Comparison of ENCODE assay signal across 23 cellular contexts in genomic region chr20:37011147-37011546, GRCh38. TPM values are rescaled to one million over a fixed set of nuclear protein-coding genes. Genes with fewer than 3 reads are reported as not detected.
DNase-seq lines count a peak whose midpoint lies in the region; ATAC-seq and TF ChIP-seq lines count a peak whose summit lies in the region.
"Had no signal": no experiment of that assay in that cellular context is flagged by ENCODE, and none has a peak within 500 bp of the region (broad histone marks: within the 10 kb centered on the region; RNA-seq: fewer than 3 reads in every experiment).

No MANE protein-coding gene starts in this region.

- TF ChIP-seq CTCF in activated CD8-positive, alpha-beta T cell treated with anti-CD3 and anti-CD28 coated beads for 36 hours (IDR thresholded peaks at IDR 0.05) = no peak
- TF ChIP-seq CTCF in CD4-positive, alpha-beta T cell (IDR thresholded peaks at IDR 0.05) = no peak

- H3K36me3 Mint-ChIP-seq in activated CD8-positive, alpha-beta T cell treated with anti-CD3 and anti-CD28 coated beads, Interleukin-2, amount 10 ng/mL, durations not matched to agents 7 days and 5 days (ENCODE audit: low read depth) = peaks cover 45% of the 10 kb centered on the region
- peaks cover 35% of the 10 kb centered on the region for H3K36me3 Mint-ChIP-seq in activated CD8-positive, alpha-beta T cell treated with anti-CD3 and anti-CD28 coated beads for 36 hours (ENCODE audit: low read depth)
- peaks cover 36% of the 10 kb centered on the region for H3K36me3 Mint-ChIP-seq in CD4-positive, alpha-beta T cell (ENCODE audit: low read depth)
- H3K36me3 Mint-ChIP-seq in activated CD4-positive, alpha-beta memory T cell treated with anti-CD3 and anti-CD28 coated beads for 36 hours = peaks cover 24% of the 10 kb centered on the region
- H3K36me3 Mint-ChIP-seq in T-helper 2 cell treated with Interferon-gamma antibody and Interleukin-4, amounts not matched to agents 5 μg/mL and 100 μg/mL, for 36 hours (ENCODE audit: low read depth) = peaks cover 40% of the 10 kb centered on the region

- peaks cover 38% of the 10 kb centered on the region for H3K4me1 Mint-ChIP-seq in activated CD8-positive, alpha-beta T cell treated with anti-CD3 and anti-CD28 coated beads, Interleukin-2, amount 10 ng/mL, durations not matched to agents 7 days and 5 days (ENCODE audit: low read depth)
- H3K4me1 Mint-ChIP-seq in activated CD8-positive, alpha-beta T cell treated with anti-CD3 and anti-CD28 coated beads for 36 hours (ENCODE audit: low read depth) = peaks cover 23% of the 10 kb centered on the region
- H3K4me1 Mint-ChIP-seq in CD4-positive, alpha-beta T cell (ENCODE audit: low read depth) = peaks cover 44% of the 10 kb centered on the region
- H3K4me1 Mint-ChIP-seq in activated CD4-positive, alpha-beta memory T cell treated with anti-CD3 and anti-CD28 coated beads for 36 hours (ENCODE audit: low read depth) = peaks cover 33% of the 10 kb centered on the region
- peaks cover 25% of the 10 kb centered on the region for H3K4me1 Mint-ChIP-seq in T-helper 2 cell treated with Interferon-gamma antibody and Interleukin-4, amounts not matched to agents 5 μg/mL and 100 μg/mL, for 36 hours (ENCODE audit: low read depth)

- intact Hi-C loops in activated CD8-positive, alpha-beta T cell treated with anti-CD3 and anti-CD28 coated beads for 36 hours (cut with micrococcal nuclease) = no loop called here
- intact Hi-C loops in CD4-positive, alpha-beta T cell (cut with DNase I, micrococcal nuclease) = no loop called here
- intact Hi-C loops in activated CD4-positive, alpha-beta memory T cell treated with anti-CD3 and anti-CD28 coated beads for 36 hours (cut with micrococcal nuclease) = loop anchor here (10.0 kb wide), 1 partner anchor 164 kb away; the partner anchor contains the start of genes MROH8 and RPN2

- no peaks in the 10 kb centered on the region for H3K9me3 Mint-ChIP-seq in activated CD8-positive, alpha-beta T cell treated with anti-CD3 and anti-CD28 coated beads, Interleukin-2, amount 10 ng/mL, durations not matched to agents 7 days and 5 days (ENCODE audit: insufficient read depth)
- no peaks in the 10 kb centered on the region for H3K9me3 Mint-ChIP-seq in activated CD8-positive, alpha-beta T cell treated with anti-CD3 and anti-CD28 coated beads for 36 hours
- no peaks in the 10 kb centered on the region for H3K9me3 Mint-ChIP-seq in CD4-positive, alpha-beta T cell
- no peaks in the 10 kb centered on the region for H3K9me3 Mint-ChIP-seq in activated CD4-positive, alpha-beta memory T cell treated with anti-CD3 and anti-CD28 coated beads for 36 hours
- H3K9me3 Mint-ChIP-seq in T-helper 2 cell treated with Interferon-gamma antibody and Interleukin-4, amounts not matched to agents 5 μg/mL and 100 μg/mL, for 36 hours = no peaks in the 10 kb centered on the region

- no peaks in the 10 kb centered on the region for H3K9me3 ChIP-seq in CD4-positive, alpha-beta T cell (ENCODE audit: control insufficient read depth, low read length)
- H3K9me3 ChIP-seq: Caco-2 had no signal

- H3K27me3 ChIP-seq in CD4-positive, alpha-beta T cell (ENCODE audit: control insufficient read depth, insufficient read depth, low read length) = no peaks in the 10 kb centered on the region

- CTCF ChIA-PET in activated CD8-positive, alpha-beta T cell treated with anti-CD3 and anti-CD28 coated beads, Interleukin-2, amount 10 ng/mL, durations not matched to agents 7 days and 5 days (lab: Charles Lee) = interaction anchor here (0.6 kb wide), 1 partner anchor 13 kb away, joined by 3 read pairs; no protein-coding TSS in a partner anchor
- CTCF ChIA-PET in activated CD8-positive, alpha-beta T cell treated with anti-CD3 and anti-CD28 coated beads for 36 hours (lab: Charles Lee) = no interaction called here
- CTCF ChIA-PET in CD4-positive, alpha-beta T cell (lab: Charles Lee) = interaction anchor here (1.4 kb wide), 1 partner anchor 71 kb away, joined by 4 read pairs; no protein-coding TSS in a partner anchor
- CTCF ChIA-PET in activated CD4-positive, alpha-beta memory T cell treated with anti-CD3 and anti-CD28 coated beads for 36 hours (lab: Charles Lee) = interaction anchor here (0.6 kb wide), 1 partner anchor 202 kb away, joined by 3 read pairs; no protein-coding TSS in a partner anchor

- POLR2A ChIA-PET in activated CD8-positive, alpha-beta T cell treated with anti-CD3 and anti-CD28 coated beads, Interleukin-2, amount 10 ng/mL, durations not matched to agents 7 days and 5 days (lab: Charles Lee) = interaction anchor here (0.6 kb wide), 1 partner anchor 84 kb away, joined by 4 read pairs; the partner anchor contains the start of gene RBL1
- POLR2A ChIA-PET in activated CD8-positive, alpha-beta T cell treated with anti-CD3 and anti-CD28 coated beads for 36 hours (lab: Charles Lee) = interaction anchor here (0.9 kb wide), 1 partner anchor 9 kb away, joined by 3 read pairs; no protein-coding TSS in a partner anchor
- POLR2A ChIA-PET in CD4-positive, alpha-beta T cell (lab: Charles Lee) = no interaction called here
- POLR2A ChIA-PET in activated CD4-positive, alpha-beta memory T cell treated with anti-CD3 and anti-CD28 coated beads for 36 hours (lab: Charles Lee) = no interaction called here

- no peak for ATAC-seq in activated CD8-positive, alpha-beta T cell treated with anti-CD3 and anti-CD28 coated beads, Interleukin-2, amount 10 ng/mL, durations not matched to agents 7 days and 5 days
- no peak for ATAC-seq in activated CD8-positive, alpha-beta T cell treated with anti-CD3 and anti-CD28 coated beads for 36 hours
- no peak for ATAC-seq in CD4-positive, alpha-beta T cell (ENCODE audit: poor library complexity)
- ATAC-seq in GM19452 (IDR thresholded peaks at IDR 0.05; ENCODE audit: unreplicated experiment) = no peak
- ATAC-seq: Panc1 had no signal

- no peak for DNase-seq in activated CD8-positive, alpha-beta T cell treated with anti-CD3 and anti-CD28 coated beads, Interleukin-2, amount 10 ng/mL, durations not matched to agents 7 days and 5 days
- DNase-seq in activated CD8-positive, alpha-beta T cell treated with anti-CD3 and anti-CD28 coated beads for 36 hours = no peak
- no peak for DNase-seq in CD4-positive, alpha-beta T cell
- DNase-seq in activated CD4-positive, alpha-beta memory T cell treated with anti-CD3 and anti-CD28 coated beads for 36 hours = no peak
- peak; percentile 26 for DNase-seq in left kidney (ENCODE audit: low read depth, low spot score)
- no peak for DNase-seq in putamen (ENCODE audit: low spot score)
- DNase-seq in T-helper 2 cell treated with Interferon-gamma antibody and Interleukin-4, amounts not matched to agents 5 μg/mL and 100 μg/mL, for 36 hours (ENCODE audit: low spot score) = no peak
- DNase-seq: 8988T, C1 segment of cervical spinal cord, Caco-2, DND-41, GOT3, HCEC 1CT, KG1, NCI-H1105, NCI-H146, NCI-H2029, NCI-H345, NCI-H524 treated with DMSO at 0.1 percent for 48 hours, NCI-H82, SIG-M5 had no signal

- no peak overlapping the region for H3K27ac ChIP-seq in CD4-positive, alpha-beta T cell (ENCODE audit: low read depth, low read length)

- peak overlapping the region; percentile 39 for H3K27ac Mint-ChIP-seq in activated CD8-positive, alpha-beta T cell treated with anti-CD3 and anti-CD28 coated beads, Interleukin-2, amount 10 ng/mL, durations not matched to agents 7 days and 5 days
- H3K27ac Mint-ChIP-seq in activated CD8-positive, alpha-beta T cell treated with anti-CD3 and anti-CD28 coated beads for 36 hours = no peak overlapping the region
- peak overlapping the region; percentile 72 for H3K27ac Mint-ChIP-seq in CD4-positive, alpha-beta T cell
- H3K27ac Mint-ChIP-seq in activated CD4-positive, alpha-beta memory T cell treated with anti-CD3 and anti-CD28 coated beads for 36 hours = peak overlapping the region; percentile 28
- no peak overlapping the region for H3K27ac Mint-ChIP-seq in T-helper 2 cell treated with Interferon-gamma antibody and Interleukin-4, amounts not matched to agents 5 μg/mL and 100 μg/mL, for 36 hours

- no peak overlapping the region for H3K4me3 Mint-ChIP-seq in activated CD8-positive, alpha-beta T cell treated with anti-CD3 and anti-CD28 coated beads, Interleukin-2, amount 10 ng/mL, durations not matched to agents 7 days and 5 days
- H3K4me3 Mint-ChIP-seq in activated CD8-positive, alpha-beta T cell treated with anti-CD3 and anti-CD28 coated beads for 36 hours = no peak overlapping the region
- H3K4me3 Mint-ChIP-seq in CD4-positive, alpha-beta T cell = no peak overlapping the region
- no peak overlapping the region for H3K4me3 Mint-ChIP-seq in activated CD4-positive, alpha-beta memory T cell treated with anti-CD3 and anti-CD28 coated beads for 36 hours
- no peak overlapping the region for H3K4me3 Mint-ChIP-seq in T-helper 2 cell treated with Interferon-gamma antibody and Interleukin-4, amounts not matched to agents 5 μg/mL and 100 μg/mL, for 36 hours

- H3K27me3 Mint-ChIP-seq in activated CD8-positive, alpha-beta T cell treated with anti-CD3 and anti-CD28 coated beads, Interleukin-2, amount 10 ng/mL, durations not matched to agents 7 days and 5 days (ENCODE audit: low read depth) = no peaks in the 10 kb centered on the region
- no peaks in the 10 kb centered on the region for H3K27me3 Mint-ChIP-seq in activated CD8-positive, alpha-beta T cell treated with anti-CD3 and anti-CD28 coated beads for 36 hours
- no peaks in the 10 kb centered on the region for H3K27me3 Mint-ChIP-seq in CD4-positive, alpha-beta T cell
- H3K27me3 Mint-ChIP-seq in activated CD4-positive, alpha-beta memory T cell treated with anti-CD3 and anti-CD28 coated beads for 36 hours = no peaks in the 10 kb centered on the region
- H3K27me3 Mint-ChIP-seq in T-helper 2 cell treated with Interferon-gamma antibody and Interleukin-4, amounts not matched to agents 5 μg/mL and 100 μg/mL, for 36 hours (ENCODE audit: low read depth) = no peaks in the 10 kb centered on the region

RNA-seq across cellular contexts. Expression of gene SAMHD1, which starts 59.6 kb away (rescaled TPM):
- 100 to 1,000 TPM; 318 to 346 TPM for total RNA-seq in activated CD8-positive, alpha-beta T cell treated with anti-CD3 and anti-CD28 coated beads, Interleukin-2, amount 10 ng/mL, durations not matched to agents 7 days and 5 days
- 10 to 100 TPM; 30.6 to 35.9 TPM for total RNA-seq in activated CD8-positive, alpha-beta T cell treated with anti-CD3 and anti-CD28 coated beads for 36 hours
- 100 to 1,000 TPM; 232 to 239 TPM for total RNA-seq in CD4-positive, alpha-beta T cell
- total RNA-seq in activated CD4-positive, alpha-beta memory T cell treated with anti-CD3 and anti-CD28 coated beads for 36 hours = 10 to 100 TPM; 50.4 to 57.7 TPM

Comparison
In these comparisons a context has a peak if more than half of its experiments do, and no peak if none do; other contexts are left out.
1. H3K27ac Mint-ChIP-seq: peak in activated CD8-positive, alpha-beta T cell treated with anti-CD3 and anti-CD28 coated beads, Interleukin-2, amount 10 ng/mL, durations not matched to agents 7 days and 5 days (single experiment), CD4-positive, alpha-beta T cell (single experiment) and activated CD4-positive, alpha-beta memory T cell treated with anti-CD3 and anti-CD28 coated beads for 36 hours (single experiment); none in activated CD8-positive, alpha-beta T cell treated with anti-CD3 and anti-CD28 coated beads for 36 hours (single experiment) and T-helper 2 cell treated with Interferon-gamma antibody and Interleukin-4, amounts not matched to agents 5 μg/mL and 100 μg/mL, for 36 hours (single experiment).
2. POLR2A ChIA-PET loops: an anchor here in activated CD8-positive, alpha-beta T cell treated with anti-CD3 and anti-CD28 coated beads, Interleukin-2, amount 10 ng/mL, durations not matched to agents 7 days and 5 days (0.6 kb wide) and activated CD8-positive, alpha-beta T cell treated with anti-CD3 and anti-CD28 coated beads for 36 hours (0.9 kb wide); none called in CD4-positive, alpha-beta T cell and activated CD4-positive, alpha-beta memory T cell treated with anti-CD3 and anti-CD28 coated beads for 36 hours.